ENCODE assay signal across 22 cellular contexts in the genomic region with DNA sequence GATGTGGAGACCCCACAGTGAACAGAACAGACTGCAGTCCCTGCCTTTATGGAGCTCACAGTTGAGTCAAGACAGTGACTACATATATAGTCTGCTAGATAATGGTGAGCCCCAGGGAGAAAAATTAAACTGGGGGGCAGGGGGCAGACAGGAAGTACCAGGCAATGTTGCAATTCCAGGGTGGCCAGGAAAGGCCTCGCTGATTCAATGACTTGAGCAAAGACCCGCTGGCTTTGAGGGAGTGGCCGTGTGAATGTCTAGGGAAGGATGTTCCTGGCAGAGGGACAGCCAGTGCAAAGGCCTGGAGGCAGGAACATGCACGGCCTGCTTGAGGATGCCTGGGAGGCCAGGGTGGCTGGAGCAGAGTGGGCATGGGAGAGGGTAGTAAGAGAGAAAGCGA. TPM values are rescaled to one million over a fixed set of nuclear protein-coding genes. Genes with fewer than 3 reads are reported as not detected.
"Had no signal": no experiment of that assay in that cellular context is flagged by ENCODE, and none has a peak within 500 bp of the region (broad histone marks: within the 10 kb centered on the region; RNA-seq: fewer than 3 reads in every experiment).

No MANE protein-coding gene starts in this region.

- H3K9me3 ChIP-seq: body of pancreas, colonic mucosa, esophagus muscularis mucosa, sigmoid colon, spleen, upper lobe of right lung had no signal

- H3K36me3 ChIP-seq: colonic mucosa, esophagus muscularis mucosa, sigmoid colon, upper lobe of right lung had no signal

- ATAC-seq: activated CD8-positive, alpha-beta memory T cell treated with anti-CD3 and anti-CD28 coated beads, Interleukin-2, amount 10 ng/mL, durations not matched to agents 7 days and 5 days; activated T-helper 17 cell treated with anti-CD3 and anti-CD28 coated beads, Interleukin-2, amount 50 U/mL, for 72 hours; body of pancreas; left cardiac atrium; upper lobe of right lung; WTC11 had no signal

- DNase-seq: activated CD4-positive, alpha-beta T cell treated with anti-CD3 and anti-CD28 coated beads for 36 hours; activated CD4-positive, alpha-beta T cell treated with anti-CD3 and anti-CD28 coated beads, Interleukin-2, amount 50 U/mL, for 48 hours; activated CD8-positive, alpha-beta memory T cell treated with anti-CD3 and anti-CD28 coated beads, Interleukin-2, amount 10 ng/mL, durations not matched to agents 7 days and 5 days; activated naive CD4-positive, alpha-beta T cell; activated naive CD8-positive, alpha-beta T cell treated with anti-CD3 and anti-CD28 coated beads, Interleukin-2, amount 10 ng/mL, durations not matched to agents 7 days and 5 days; activated T-cell treated with anti-CD3 and anti-CD28 coated beads, Interleukin-2, amount 50 U/mL, for 1 hour; body of pancreas; central memory CD4-positive, alpha-beta T cell; colonic mucosa; left cardiac atrium; mesendoderm; naive thymus-derived CD8-positive, alpha-beta T cell; sigmoid colon; spleen; upper lobe of right lung had no signal

- H3K27ac ChIP-seq: body of pancreas, colonic mucosa, esophagus muscularis mucosa, sigmoid colon, upper lobe of right lung had no signal

- H3K27me3 ChIP-seq: body of pancreas, colonic mucosa had no signal

- H3K4me1 ChIP-seq: colonic mucosa, esophagus muscularis mucosa, sigmoid colon, upper lobe of right lung had no signal

- H3K4me3 ChIP-seq: body of pancreas, colonic mucosa, esophagus muscularis mucosa, sigmoid colon, spleen, upper lobe of right lung had no signal

RNA-seq across cellular contexts. Expression of a gene that starts 23.0 kb away (rescaled TPM):
- total RNA-seq: activated CD4-positive, alpha-beta T cell treated with anti-CD3 and anti-CD28 coated beads for 36 hours; activated CD8-positive, alpha-beta memory T cell treated with anti-CD3 and anti-CD28 coated beads, Interleukin-2, amount 10 ng/mL, durations not matched to agents 7 days and 5 days; activated naive CD8-positive, alpha-beta T cell treated with anti-CD3 and anti-CD28 coated beads, Interleukin-2, amount 10 ng/mL, durations not matched to agents 7 days and 5 days; activated T-helper 17 cell treated with anti-CD3 and anti-CD28 coated beads, Interleukin-2, amount 50 U/mL, for 72 hours; colonic mucosa; esophagus muscularis mucosa; fibroblast of villous mesenchyme; glomerular endothelial cell; left cardiac atrium; naive thymus-derived CD8-positive, alpha-beta T cell; renal cortical epithelial cell; sigmoid colon; T-helper 2 cell treated with Interferon-gamma antibody and Interleukin-4, amounts not matched to agents 100 ng/mL and 5 ng/mL, for 36 hours; upper lobe of right lung had no signal
